ENCODE assay signal across 17 cellular contexts in the genomic region with DNA sequence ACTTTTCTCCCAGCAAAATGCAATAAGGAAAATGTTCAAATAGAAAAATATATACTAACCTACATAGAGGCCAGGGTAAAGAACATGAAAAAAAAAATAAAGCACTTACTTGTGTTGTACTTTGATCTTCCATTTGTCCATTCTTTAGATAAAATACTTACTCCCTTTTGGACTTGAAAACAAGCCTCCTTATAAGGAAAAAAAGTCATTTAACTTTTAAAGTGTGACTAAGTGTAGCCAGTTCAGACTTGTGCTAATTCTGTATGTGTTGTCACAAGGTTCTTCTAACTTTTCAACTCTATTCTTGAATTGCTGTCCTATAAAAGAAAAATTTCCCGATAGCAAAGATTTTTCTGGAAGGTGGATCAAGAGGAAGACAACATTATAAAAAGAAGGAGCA. TPM values are rescaled to one million over a fixed set of nuclear protein-coding genes. Genes with fewer than 3 reads are reported as not detected.
DNase-seq lines count a peak whose midpoint lies in the region; ATAC-seq, FAIRE-seq and TF ChIP-seq lines count a peak whose summit lies in the region.
"Had no signal": no experiment of that assay in that cellular context is flagged by ENCODE, and none has a peak within 500 bp of the region (broad histone marks: within the 10 kb centered on the region; RNA-seq: fewer than 3 reads in every experiment).

No MANE protein-coding gene starts in this region.

- H3K4me3 ChIP-seq in colonic mucosa (no peak overlapping the region), mesenchymal stem cell (ENCODE audit: insufficient read depth in 1 of 2, low read depth in 1 of 2, low read length in 2 of 2) (no peak overlapping the region), thoracic aorta (no peak overlapping the region), trophoblast cell (ENCODE audit: low read depth, low read length) (no peak overlapping the region)
- H3K4me3 ChIP-seq: GM23248 had no signal

- H2BK12ac ChIP-seq in mesenchymal stem cell (ENCODE audit: low read length in 2 of 2) (no peak overlapping the region), trophoblast cell (ENCODE audit: low read length) (no peak overlapping the region)

- H3K79me2 ChIP-seq in trophoblast cell (ENCODE audit: control insufficient read depth, insufficient read depth, low read length, poor library complexity): no peaks in the 10 kb centered on the region

- H2BK120ac ChIP-seq in mesenchymal stem cell (ENCODE audit: low read depth, low read length) (no peak overlapping the region), trophoblast cell (ENCODE audit: insufficient read depth, low read length, poor library complexity) (no peak overlapping the region)

- no peak overlapping the region for H3K18ac ChIP-seq in mesenchymal stem cell (ENCODE audit: low read depth in 1 of 2, low read length in 2 of 2)
- H3K18ac ChIP-seq in trophoblast cell (ENCODE audit: low read length): no peak overlapping the region

- H3K23ac ChIP-seq in mesenchymal stem cell (ENCODE audit: low read length in 2 of 2): no peak overlapping the region
- no peak overlapping the region for H3K23ac ChIP-seq in trophoblast cell (ENCODE audit: low read length)

- no peaks in the 10 kb centered on the region for H3K9me3 ChIP-seq in colonic mucosa
- no peaks in the 10 kb centered on the region for H3K9me3 ChIP-seq in mesenchymal stem cell (ENCODE audit: control insufficient read depth, low read length)
- no peaks in the 10 kb centered on the region for H3K9me3 ChIP-seq in thoracic aorta
- H3K9me3 ChIP-seq in trophoblast cell (ENCODE audit: insufficient read depth, low read depth, low read length): no peaks in the 10 kb centered on the region

- no peak overlapping the region for H3K4me2 ChIP-seq in mesenchymal stem cell (ENCODE audit: low read length, poor library complexity, severe bottlenecking)
- H3K4me2 ChIP-seq in trophoblast cell (ENCODE audit: low read length): no peak overlapping the region

- ATAC-seq in thoracic aorta (ENCODE audit: insufficient number of reproducible peaks, low FRiP score, low read depth) (no peak), HG03159 (IDR thresholded peaks at IDR 0.05; ENCODE audit: unreplicated experiment) (no peak), left lobe of liver (no peak)

- no peak overlapping the region for H3K4ac ChIP-seq in mesenchymal stem cell (ENCODE audit: low read depth in 1 of 2, low read length in 2 of 2)
- H3K4ac ChIP-seq in trophoblast cell (ENCODE audit: low read depth, low read length): no peak overlapping the region

- H3K27me3 ChIP-seq in colonic mucosa (no peaks in the 10 kb centered on the region), mesenchymal stem cell (ENCODE audit: control insufficient read depth in 1 of 2, insufficient read depth in 1 of 2, low read length in 2 of 2) (no peaks in the 10 kb centered on the region), thoracic aorta (replicated peaks; ENCODE audit: insufficient read depth) (no peaks in the 10 kb centered on the region), trophoblast cell (ENCODE audit: insufficient read depth, low read length) (no peaks in the 10 kb centered on the region)

- no CpG with 5 or more reads among the region's 1 CpG for WGBS in mesenchymal stem cell
- WGBS in trophoblast cell (ENCODE audit: extremely low coverage, insufficient coverage, insufficient read length): no CpG with 5 or more reads among the region's 1 CpG

- no peak for FAIRE-seq in H54 (lab: Jason Lieb, UNC)
- FAIRE-seq: D721Med had no signal

- H3K79me1 ChIP-seq in mesenchymal stem cell (replicated peaks; ENCODE audit: low read length, poor library complexity, severe bottlenecking): no peaks in the 10 kb centered on the region
- H3K79me1 ChIP-seq in trophoblast cell (ENCODE audit: low read length): peaks cover 5% of the 10 kb centered on the region

- DNase-seq in colonic mucosa: no peak
- no peak for DNase-seq in mesenchymal stem cell
- DNase-seq in thoracic aorta (ENCODE audit: low spot score): no peak
- no peak for DNase-seq in H54 (ENCODE audit: insufficient read length, low spot score)
- no peak for DNase-seq in left lobe of liver (ENCODE audit: low spot score)
- DNase-seq in trophoblast cell: no peak
- DNase-seq: CD4-positive, alpha-beta memory T cell; DMS79 treated with DMSO at 0.1 percent for 48 hours; GDM1; GM23248; KBM-7; NCI-H1436 treated with DMSO at 0.1 percent for 48 hours; NCI-H69; NK-92 treated with Interleukin-12 subunit alpha and Interleukin-12 subunit beta, amount 100 ng/mL, for 24 hours had no signal

- H2AFZ ChIP-seq in mesenchymal stem cell (ENCODE audit: low read depth, low read length): no peak overlapping the region
- no peak overlapping the region for H2AFZ ChIP-seq in trophoblast cell (ENCODE audit: insufficient read depth, low read length, poor library complexity)
- H2AFZ ChIP-seq: GM23248 had no signal

- TF ChIP-seq CTCF in VCaP (conservative IDR thresholded peaks at IDR 0.05) (no peak), colonic mucosa (IDR thresholded peaks at IDR 0.05) (no peak), thoracic aorta (IDR thresholded peaks at IDR 0.05) (no peak)

- no peak overlapping the region for H4K91ac ChIP-seq in mesenchymal stem cell (ENCODE audit: low read length)
- H4K91ac ChIP-seq in trophoblast cell (ENCODE audit: low read depth, low read length): no peak overlapping the region

- H2BK15ac ChIP-seq in mesenchymal stem cell (ENCODE audit: low read depth, poor library complexity, severe bottlenecking): no peak overlapping the region

- H4K12ac ChIP-seq in trophoblast cell (ENCODE audit: low read depth, low read length): no peak overlapping the region

- no peak overlapping the region for H3K9ac ChIP-seq in colonic mucosa (ENCODE audit: low read depth in 2 of 2, low read length in 2 of 2)
- peak overlapping the region; percentile 25 for H3K9ac ChIP-seq in mesenchymal stem cell (ENCODE audit: low read length)
- H3K9ac ChIP-seq in trophoblast cell (ENCODE audit: low read length): no peak overlapping the region
- H3K9ac ChIP-seq: GM23248 had no signal

- H2BK5ac ChIP-seq in mesenchymal stem cell (ENCODE audit: low read depth, low read length, poor library complexity, severe bottlenecking) (no peak overlapping the region), trophoblast cell (ENCODE audit: low read depth, low read length, poor library complexity) (no peak overlapping the region)

- H3K27ac ChIP-seq in VCaP: peak overlapping the region; percentile 80; the same call in 1 of the 2 replicates
- H3K27ac ChIP-seq in colonic mucosa: peak overlapping the region; percentile 28
- no peak overlapping the region for H3K27ac ChIP-seq in mesenchymal stem cell (ENCODE audit: low read length, poor library complexity, severe bottlenecking)
- peak overlapping the region; percentile 75 to 86 for H3K27ac ChIP-seq in thoracic aorta
- H3K27ac ChIP-seq in trophoblast cell (ENCODE audit: low read depth, low read length): no peak overlapping the region
- H3K27ac ChIP-seq: GM23248 had no signal

- H3K14ac ChIP-seq in mesenchymal stem cell (ENCODE audit: low read length in 2 of 2) (no peak overlapping the region), trophoblast cell (ENCODE audit: low read length) (no peak overlapping the region)

- H3K36me3 ChIP-seq in colonic mucosa: no peaks in the 10 kb centered on the region
- no peaks in the 10 kb centered on the region for H3K36me3 ChIP-seq in mesenchymal stem cell (ENCODE audit: control insufficient read depth in 1 of 2, insufficient read depth in 2 of 2, low read depth in 1 of 2, low read length in 2 of 2)
- peaks cover 6% of the 10 kb centered on the region for H3K36me3 ChIP-seq in thoracic aorta
- H3K36me3 ChIP-seq in trophoblast cell (ENCODE audit: control insufficient read depth in 1 of 2, insufficient read depth in 2 of 2, low read length in 2 of 2): peaks cover 0 to 2% of the 10 kb centered on the region in 2 experiments

- intact Hi-C loops in colonic mucosa (cut with DNase I): no loop called here

- H3K4me1 ChIP-seq in colonic mucosa (peaks cover 6% of the 10 kb centered on the region), mesenchymal stem cell (ENCODE audit: control insufficient read depth, insufficient read depth, low read depth, low read length) (peaks cover 1% of the 10 kb centered on the region), thoracic aorta (ENCODE audit: control insufficient read depth in 1 of 2, low read depth in 2 of 2) (peaks cover 50 to 92% of the 10 kb centered on the region in 2 donors), trophoblast cell (ENCODE audit: control insufficient read depth in 1 of 2, insufficient read depth in 2 of 2, low read length in 2 of 2) (peaks cover 9 to 11% of the 10 kb centered on the region in 2 experiments)

- TF ChIP-seq POLR2A in H54 (IDR thresholded peaks at IDR 0.05; ENCODE audit: low read depth, low read length): no peak

- no peak overlapping the region for H4K8ac ChIP-seq in mesenchymal stem cell (ENCODE audit: low read length)
- no peak overlapping the region for H4K8ac ChIP-seq in trophoblast cell (ENCODE audit: low read depth, low read length)

- H2AK5ac ChIP-seq in mesenchymal stem cell (ENCODE audit: low read length, severe bottlenecking): no peak overlapping the region
- H2AK5ac ChIP-seq in trophoblast cell (ENCODE audit: low read length): no peak overlapping the region

RNA-seq across cellular contexts. Expression of a gene that starts 23.2 kb away (rescaled TPM):
- total RNA-seq in colonic mucosa (100 to 1,000 TPM in 1 of 2 donors, 10 to 100 TPM in 1; 43.6 to 183 TPM), thoracic aorta (100 to 1,000 TPM in 1 of 2 donors, 10 to 100 TPM in 1; 76.5 to 118 TPM), left lobe of liver (151 TPM)
- polyA plus RNA-seq in mesenchymal stem cell (2013, experiment 1 of 2): 7.2 TPM
- 8.0 TPM for polyA plus RNA-seq in mesenchymal stem cell (2013, experiment 2 of 2)
- 313 and 338 TPM in 2 replicates for polyA plus RNA-seq in trophoblast cell (2013)
- total RNA-seq: GM23248 had no signal

Comparison
In these comparisons a context has a peak if more than half of its experiments do, and no peak if none do; other contexts are left out.
1. H3K27ac ChIP-seq: peak in VCaP (single experiment), colonic mucosa (single experiment) and thoracic aorta (2 of 2); none in mesenchymal stem cell (single experiment) and trophoblast cell (single experiment).